Comparison of ENCODE assay signal across 28 cellular contexts in genomic region chr10:123986736-123987135, GRCh38.
"Had no signal": no experiment of that assay in that cellular context is flagged by ENCODE, and none has a peak within 500 bp of the region (broad histone marks: within the 10 kb centered on the region; RNA-seq: fewer than 3 reads in every experiment).

No MANE protein-coding gene starts in this region.

- DNase-seq: activated CD4-positive, alpha-beta T cell treated with anti-CD3 and anti-CD28 coated beads for 36 hours; activated CD4-positive, CD25-positive, alpha-beta regulatory T cell; activated effector memory CD4-positive, alpha-beta T cell treated with Interleukin-2 at 50 U/mL for 16 hours; activated naive CD4-positive, alpha-beta T cell treated with anti-CD3 and anti-CD28 coated beads for 36 hours; activated naive CD8-positive, alpha-beta T cell treated with anti-CD3 and anti-CD28 coated beads for 36 hours; brain microvascular endothelial cell; dorsolateral prefrontal cortex; effector memory CD4-positive, alpha-beta T cell; foreskin fibroblast; heart left ventricle; hypothalamus; immature natural killer cell; kidney glomerular epithelial cell; lower lobe of right lung; mucosa of descending colon; nephron progenitor cell; right lobe of liver; small intestine; stimulated activated CD4-positive, alpha-beta T cell treated with anti-CD3 and anti-CD28 coated beads, Interleukin-4, amount 100 ng/mL, for 4 hours; stimulated activated CD8-positive, alpha-beta memory T cell treated with anti-CD3 and anti-CD28 coated beads, Interleukin-4, amount 100 ng/mL, for 48 hours; stimulated activated naive CD8-positive, alpha-beta T cell treated with anti-CD3 and anti-CD28 coated beads, Interleukin-15, amount 100 ng/mL, for 72 hours; substantia nigra; uterus had no signal

- H3K9me3 ChIP-seq: ascending aorta, lower lobe of right lung, mucosa of descending colon, neutrophil, right lobe of liver, uterus had no signal

- H3K4me1 ChIP-seq: ascending aorta, lower lobe of right lung, right lobe of liver had no signal

- H3K27ac ChIP-seq: ascending aorta, brain microvascular endothelial cell, coronary artery, dorsolateral prefrontal cortex, heart left ventricle, lower lobe of right lung, neutrophil, right lobe of liver, uterus had no signal

- H3K36me3 ChIP-seq: ascending aorta, brain microvascular endothelial cell, heart left ventricle, lower lobe of right lung, neutrophil, right lobe of liver, uterus had no signal

- ATAC-seq: activated CD4-positive, alpha-beta T cell treated with anti-CD3 and anti-CD28 coated beads for 36 hours; heart left ventricle; left lobe of liver; lower lobe of right lung; mucosa of descending colon; right lobe of liver; stimulated activated memory B cell treated with anti-CD40 and anti-IgM and Interleukin-4, amounts not matched to agents 10 μg/mL and 1 μg/mL and 100 μg/mL, for 72 hours; stimulated activated naive CD8-positive, alpha-beta T cell treated with anti-CD3 and anti-CD28 coated beads, Interleukin-15, amount 100 ng/mL, for 72 hours had no signal

- H3K4me3 ChIP-seq: ascending aorta, coronary artery, dorsolateral prefrontal cortex, heart left ventricle, lower lobe of right lung, mucosa of descending colon, right lobe of liver, uterus had no signal
